In genomic region chr1:234375672-234376071, GRCh38 we compare ENCODE assay signal across 17 cellular contexts. TPM values are rescaled to one million over a fixed set of nuclear protein-coding genes. Genes with fewer than 3 reads are reported as not detected.
DNase-seq lines count a peak whose midpoint lies in the region; ATAC-seq and TF ChIP-seq lines count a peak whose summit lies in the region.
"Had no signal": no experiment of that assay in that cellular context is flagged by ENCODE, and none has a peak within 500 bp of the region (broad histone marks: within the 10 kb centered on the region; RNA-seq: fewer than 3 reads in every experiment).

No MANE protein-coding gene starts in this region.

- no peak overlapping the region for H3K27ac ChIP-seq in CD4-positive, CD25-positive, alpha-beta regulatory T cell (ENCODE audit: insufficient read depth, low read length, poor library complexity, severe bottlenecking)
- H3K27ac ChIP-seq in naive thymus-derived CD4-positive, alpha-beta T cell (ENCODE audit: low read depth, low read length): no peak overlapping the region
- no peak overlapping the region for H3K27ac ChIP-seq in esophagus muscularis mucosa (replicated peaks in 1 of 4)
- H3K27ac ChIP-seq: GM23248 had no signal

- ATAC-seq in activated T-cell treated with anti-CD3 and anti-CD28 coated beads, Interleukin-2, amount 50 U/mL, for 4 hours: no peak
- no peak for ATAC-seq in CD4-positive, CD25-positive, alpha-beta regulatory T cell (ENCODE audit: low read depth in 2 of 2)
- ATAC-seq in T-cell (replicated peaks in 1 of 4) (no peak), SK-N-SH treated with all-trans-retinoic acid at 6 μM for 48 hours (no peak)
- no peak for ATAC-seq in naive thymus-derived CD4-positive, alpha-beta T cell
- ATAC-seq: CD8-positive, alpha-beta T cell; HCT116; PC-3 had no signal

- peak overlapping the region; percentile 39 for H3K4me3 ChIP-seq in CD4-positive, CD25-positive, alpha-beta regulatory T cell (ENCODE audit: low read depth, low read length)
- H3K4me3 ChIP-seq in naive thymus-derived CD4-positive, alpha-beta T cell (ENCODE audit: low read length): no peak overlapping the region
- no peak overlapping the region for H3K4me3 ChIP-seq in esophagus muscularis mucosa
- H3K4me3 ChIP-seq: GM23248 had no signal

- no peaks in the 10 kb centered on the region for H3K27me3 ChIP-seq in CD4-positive, CD25-positive, alpha-beta regulatory T cell (ENCODE audit: control insufficient read depth, insufficient read depth, low read length)
- H3K27me3 ChIP-seq in naive thymus-derived CD4-positive, alpha-beta T cell (ENCODE audit: control insufficient read depth in 2 of 2, insufficient read depth in 2 of 2, low read length in 2 of 2): no peaks in the 10 kb centered on the region
- no peaks in the 10 kb centered on the region for H3K27me3 ChIP-seq in esophagus muscularis mucosa

- WGBS in esophagus muscularis mucosa: 85% methylated on average over 7 of the region's 7 CpGs

- H3K4me3 Mint-ChIP-seq in activated T-cell treated with anti-CD3 and anti-CD28 coated beads, Interleukin-2, amount 50 U/mL, for 4 hours: peak overlapping the region; percentile 88
- peak overlapping the region; percentile 66 to 93 (median 74) for H3K4me3 Mint-ChIP-seq in CD4-positive, CD25-positive, alpha-beta regulatory T cell
- H3K4me3 Mint-ChIP-seq in T-cell: peak overlapping the region in 2 of 3 donors; percentile 34 to 50
- H3K4me3 Mint-ChIP-seq in naive thymus-derived CD4-positive, alpha-beta T cell: peak overlapping the region in 5 of 10 donors; percentile 4 to 93 (median 38)
- H3K4me3 Mint-ChIP-seq: CD8-positive, alpha-beta T cell had no signal

- no peak for TF ChIP-seq EP300 in esophagus muscularis mucosa (IDR thresholded peaks at IDR 0.05)

- POLR2A ChIA-PET in T-cell (lab: Charles Lee): no interaction called here
- POLR2A ChIA-PET in naive thymus-derived CD4-positive, alpha-beta T cell (lab: Charles Lee): interaction anchor here (0.8 to 5.4 kb wide), 3 partner anchors 30 to 103 kb away, joined by 3 to 124 read pairs (median 19); partner anchors contain the start of gene TARBP1

- DNase-seq in activated T-cell treated with anti-CD3 and anti-CD28 coated beads, Interleukin-2, amount 50 U/mL, for 4 hours: no peak
- DNase-seq in activated T-cell treated with anti-CD3 and anti-CD28 coated beads for 4 hours: no peak
- DNase-seq in CD4-positive, CD25-positive, alpha-beta regulatory T cell: no peak
- DNase-seq in T-cell: no peak
- DNase-seq in naive thymus-derived CD4-positive, alpha-beta T cell: no peak
- no peak for DNase-seq in esophagus muscularis mucosa (ENCODE audit: extremely low spot score)
- no peak for DNase-seq in NCI-H1930 (lab: John Stamatoyannopoulos, UW)
- DNase-seq: CD8-positive, alpha-beta T cell; DMS 273 treated with DMSO at 0.1 percent for 48 hours; GM23248; NCI-H1048; NCI-H2107; NCI-H345; NCI-H526 treated with DMSO at 0.1 percent for 48 hours; PC-3 had no signal

- H3K36me3 Mint-ChIP-seq in activated T-cell treated with anti-CD3 and anti-CD28 coated beads, Interleukin-2, amount 50 U/mL, for 4 hours (ENCODE audit: insufficient read depth): peaks cover 46% of the 10 kb centered on the region
- peaks cover 41% of the 10 kb centered on the region for H3K36me3 Mint-ChIP-seq in CD4-positive, CD25-positive, alpha-beta regulatory T cell
- peaks cover 44% of the 10 kb centered on the region for H3K36me3 Mint-ChIP-seq in T-cell
- H3K36me3 Mint-ChIP-seq in naive thymus-derived CD4-positive, alpha-beta T cell: peaks cover 17 to 51% (median 38%) of the 10 kb centered on the region in 5 donors

- H3K4me1 Mint-ChIP-seq in activated T-cell treated with anti-CD3 and anti-CD28 coated beads, Interleukin-2, amount 50 U/mL, for 4 hours (ENCODE audit: low read depth): peaks cover 59% of the 10 kb centered on the region
- peaks cover 33 to 69% (median 46%) of the 10 kb centered on the region in 4 donors for H3K4me1 Mint-ChIP-seq in CD4-positive, CD25-positive, alpha-beta regulatory T cell
- peaks cover 58 to 70% (median 61%) of the 10 kb centered on the region in 3 donors for H3K4me1 Mint-ChIP-seq in T-cell
- H3K4me1 Mint-ChIP-seq in naive thymus-derived CD4-positive, alpha-beta T cell: peaks cover 35 to 83% (median 74%) of the 10 kb centered on the region in 7 donors

- TF ChIP-seq POLR2A in esophagus muscularis mucosa (IDR thresholded peaks at IDR 0.05; ENCODE audit: low read depth): no peak

- peaks cover 46% of the 10 kb centered on the region for H3K36me3 ChIP-seq in CD4-positive, CD25-positive, alpha-beta regulatory T cell (ENCODE audit: control insufficient read depth, insufficient read depth, low read length)
- H3K36me3 ChIP-seq in naive thymus-derived CD4-positive, alpha-beta T cell (ENCODE audit: control insufficient read depth in 2 of 3, insufficient read depth in 3 of 3, low read length in 3 of 3): peaks cover 0 to 48% (median 4%) of the 10 kb centered on the region in 3 experiments
- H3K36me3 ChIP-seq in esophagus muscularis mucosa: peaks cover 19 to 49% (median 40%) of the 10 kb centered on the region in 4 donors

- no peaks in the 10 kb centered on the region for H3K9me3 Mint-ChIP-seq in activated T-cell treated with anti-CD3 and anti-CD28 coated beads, Interleukin-2, amount 50 U/mL, for 4 hours
- no peaks in the 10 kb centered on the region for H3K9me3 Mint-ChIP-seq in CD4-positive, CD25-positive, alpha-beta regulatory T cell
- H3K9me3 Mint-ChIP-seq in T-cell: no peaks in the 10 kb centered on the region
- peaks cover 0 to 6% (median 0%) of the 10 kb centered on the region in 11 donors for H3K9me3 Mint-ChIP-seq in naive thymus-derived CD4-positive, alpha-beta T cell
- H3K9me3 Mint-ChIP-seq: CD8-positive, alpha-beta T cell had no signal

- intact Hi-C loops in naive thymus-derived CD4-positive, alpha-beta T cell (cut with micrococcal nuclease): loop anchor here in 1 of 2 donors (10.0 kb wide), 1 partner anchor 1909 kb away; the partner anchor contains the start of gene ERO1B
- intact Hi-C loops in esophagus muscularis mucosa (cut with DNase I): no loop called here

- TF ChIP-seq CTCF in esophagus muscularis mucosa (IDR thresholded peaks at IDR 0.05): no peak

- peaks cover 33% of the 10 kb centered on the region for H3K4me1 ChIP-seq in CD4-positive, CD25-positive, alpha-beta regulatory T cell (ENCODE audit: control insufficient read depth, insufficient read depth, low read length, poor library complexity, severe bottlenecking)
- H3K4me1 ChIP-seq in naive thymus-derived CD4-positive, alpha-beta T cell (ENCODE audit: control insufficient read depth in 2 of 2, insufficient read depth in 2 of 2, low read length in 2 of 2): peaks cover 12 to 16% of the 10 kb centered on the region in 2 donors
- H3K4me1 ChIP-seq in esophagus muscularis mucosa: peaks cover 13 to 33% (median 25%) of the 10 kb centered on the region in 4 donors

- CTCF ChIA-PET in T-cell (lab: Charles Lee): interaction anchor here (0.5 to 0.6 kb wide), 2 partner anchors 12 to 1055 kb away, joined by 3 to 4 read pairs; no protein-coding TSS in a partner anchor
- CTCF ChIA-PET in naive thymus-derived CD4-positive, alpha-beta T cell (lab: Charles Lee): no interaction called here

- H3K27me3 Mint-ChIP-seq in activated T-cell treated with anti-CD3 and anti-CD28 coated beads, Interleukin-2, amount 50 U/mL, for 4 hours (ENCODE audit: low read depth): no peaks in the 10 kb centered on the region
- H3K27me3 Mint-ChIP-seq in CD4-positive, CD25-positive, alpha-beta regulatory T cell: no peaks in the 10 kb centered on the region
- no peaks in the 10 kb centered on the region for H3K27me3 Mint-ChIP-seq in T-cell
- H3K27me3 Mint-ChIP-seq in naive thymus-derived CD4-positive, alpha-beta T cell: no peaks in the 10 kb centered on the region

- no peaks in the 10 kb centered on the region for H3K9me3 ChIP-seq in CD4-positive, CD25-positive, alpha-beta regulatory T cell (ENCODE audit: control insufficient read depth in 2 of 2, low read length in 2 of 2)
- no peaks in the 10 kb centered on the region for H3K9me3 ChIP-seq in naive thymus-derived CD4-positive, alpha-beta T cell (ENCODE audit: control insufficient read depth in 2 of 3, low read length in 3 of 3)
- no peaks in the 10 kb centered on the region for H3K9me3 ChIP-seq in esophagus muscularis mucosa

- H3K27ac Mint-ChIP-seq in CD4-positive, CD25-positive, alpha-beta regulatory T cell: peak overlapping the region in 1 of 3 donors; percentile 83
- H3K27ac Mint-ChIP-seq in T-cell: no peak overlapping the region
- H3K27ac Mint-ChIP-seq in naive thymus-derived CD4-positive, alpha-beta T cell: peak overlapping the region in 5 of 9 donors; percentile 17 to 62 (median 31)
- H3K27ac Mint-ChIP-seq: CD8-positive, alpha-beta T cell had no signal

TF ChIP-seq in SK-N-SH treated with all-trans-retinoic acid at 6 μM for 48 hours, 23 proteins besides CTCF, POLR2A, EP300 and RAD21 (continues in another document):
- no peak for TF ChIP-seq ARNTL (CRISPR knock-in tag; IDR thresholded peaks at IDR 0.05; ENCODE audit: borderline replicate concordance, low read depth)
- TF ChIP-seq ZC3H10 (CRISPR knock-in tag; IDR thresholded peaks at IDR 0.05): no peak
- no peak for TF ChIP-seq ZNF70 (CRISPR knock-in tag; IDR thresholded peaks at IDR 0.05)
- TF ChIP-seq ZNF565 (CRISPR knock-in tag; conservative IDR thresholded peaks at IDR 0.05; ENCODE audit: low read depth): no peak
- TF ChIP-seq, protein P1, sequence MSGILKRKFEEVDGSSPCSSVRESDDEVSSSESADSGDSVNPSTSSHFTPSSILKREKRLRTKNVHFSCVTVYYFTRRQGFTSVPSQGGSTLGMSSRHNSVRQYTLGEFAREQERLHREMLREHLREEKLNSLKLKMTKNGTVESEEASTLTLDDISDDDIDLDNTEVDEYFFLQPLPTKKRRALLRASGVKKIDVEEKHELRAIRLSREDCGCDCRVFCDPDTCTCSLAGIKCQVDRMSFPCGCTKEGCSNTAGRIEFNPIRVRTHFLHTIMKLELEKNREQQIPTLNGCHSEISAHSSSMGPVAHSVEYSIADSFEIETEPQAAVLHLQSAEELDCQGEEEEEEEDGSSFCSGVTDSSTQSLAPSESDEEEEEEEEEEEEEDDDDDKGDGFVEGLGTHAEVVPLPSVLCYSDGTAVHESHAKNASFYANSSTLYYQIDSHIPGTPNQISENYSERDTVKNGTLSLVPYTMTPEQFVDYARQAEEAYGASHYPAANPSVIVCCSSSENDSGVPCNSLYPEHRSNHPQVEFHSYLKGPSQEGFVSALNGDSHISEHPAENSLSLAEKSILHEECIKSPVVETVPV (CRISPR knock-in tag; IDR thresholded peaks at IDR 0.05): no peak
- TF ChIP-seq CSDC2 (CRISPR knock-in tag; IDR thresholded peaks at IDR 0.05): no peak
- TF ChIP-seq TOX (CRISPR knock-in tag; IDR thresholded peaks at IDR 0.05; ENCODE audit: borderline replicate concordance): no peak

RNA-seq across cellular contexts. Expression of gene COA6, which starts 2.4 kb away (rescaled TPM):
- total RNA-seq in activated T-cell treated with anti-CD3 and anti-CD28 coated beads, Interleukin-2, amount 50 U/mL, for 4 hours: 10 to 100 TPM; 55.6 to 65.4 (median 62.8) TPM
- total RNA-seq in CD4-positive, CD25-positive, alpha-beta regulatory T cell: 11.9 TPM
- 10 to 100 TPM; 46.8 to 61.9 (median 55.6) TPM for polyA plus RNA-seq in CD4-positive, CD25-positive, alpha-beta regulatory T cell
- total RNA-seq in T-cell: 10 to 100 TPM in 4 of 5 donors, 1 to 10 TPM in 1; 9.7 to 28.2 (median 21.8) TPM
- 10 to 100 TPM in 4 of 5 experiments, 1 to 10 TPM in 1; 9.5 to 47.3 (median 18.5) TPM for total RNA-seq in naive thymus-derived CD4-positive, alpha-beta T cell
- 10 to 100 TPM; 31.6 to 52.7 TPM for polyA plus RNA-seq in naive thymus-derived CD4-positive, alpha-beta T cell
- 10 to 100 TPM in 3 of 4 donors, 1 to 10 TPM in 1; 9.4 to 18.3 (median 16.0) TPM for total RNA-seq in esophagus muscularis mucosa

Comparison
In these comparisons a context has a peak if more than half of its experiments do, and no peak if none do; other contexts are left out.
1. H3K27ac Mint-ChIP-seq: peak in naive thymus-derived CD4-positive, alpha-beta T cell (5 of 9); none in T-cell (0 of 2).